In genomic region chr5:115209279-115209678, GRCh38 we compare ENCODE assay signal across 8 cellular contexts. TPM values are rescaled to one million over a fixed set of nuclear protein-coding genes. Genes with fewer than 3 reads are reported as not detected.
DNase-seq lines count a peak whose midpoint lies in the region; ATAC-seq and TF ChIP-seq lines count a peak whose summit lies in the region.

No MANE protein-coding gene starts in this region.

- H3K27ac ChIP-seq in smooth muscle cell (ENCODE audit: low read depth), result no peak overlapping the region

- peak; percentile 99 for ATAC-seq in GM18858 (IDR thresholded peaks at IDR 0.05; ENCODE audit: unreplicated experiment)
- ATAC-seq in HG02642 (IDR thresholded peaks at IDR 0.05; ENCODE audit: poor library complexity, unreplicated experiment), result peak; percentile 100

- no peak overlapping the region for H3K4me2 ChIP-seq in smooth muscle cell

- peak; percentile 98 for DNase-seq in NOMO-1 treated with DMSO at 0.1 percent for 48 hours (lab: John Stamatoyannopoulos, UW; ENCODE audit: unreplicated experiment)
- peak; percentile 45 for DNase-seq in choroid plexus epithelial cell (ENCODE audit: low read depth)
- DNase-seq in stimulated activated CD8-positive, alpha-beta memory T cell treated with anti-CD3 and anti-CD28 coated beads, Interleukin-15, amount 100 ng/mL, for 1 hour (ENCODE audit: low read depth), result peak; percentile 3
- no peak for DNase-seq in smooth muscle cell (lab: John Stamatoyannopoulos, UW; ENCODE audit: unreplicated experiment)
- DNase-seq in cerebellar nuclear complex (lab: John Stamatoyannopoulos, UW), result no peak
- DNase-seq in NK-92 treated with Interleukin-12 subunit alpha and Interleukin-12 subunit beta, amount 100 ng/mL, for 24 hours (lab: John Stamatoyannopoulos, UW), result no peak

- no peak overlapping the region for H2AFZ ChIP-seq in smooth muscle cell (ENCODE audit: low read depth)

- H3K4me1 ChIP-seq in smooth muscle cell (ENCODE audit: low read depth), result no peaks in the 10 kb centered on the region

- H3K36me3 ChIP-seq in smooth muscle cell (ENCODE audit: low read depth), result no peaks in the 10 kb centered on the region

- no peaks in the 10 kb centered on the region for H3F3A ChIP-seq in smooth muscle cell (ENCODE audit: low read depth)

- H3K79me2 ChIP-seq in smooth muscle cell (ENCODE audit: low read depth), result no peaks in the 10 kb centered on the region

- TF ChIP-seq CTCF in choroid plexus epithelial cell (conservative IDR thresholded peaks at IDR 0.05; ENCODE audit: low read depth, low read length) (no peak), smooth muscle cell (IDR thresholded peaks at IDR 0.05; ENCODE audit: borderline replicate concordance, insufficient read depth, poor library complexity, severe bottlenecking) (no peak)

- H3K9me3 ChIP-seq in smooth muscle cell (replicated peaks; ENCODE audit: low read depth), result no peaks in the 10 kb centered on the region

- no peaks in the 10 kb centered on the region for H4K20me1 ChIP-seq in smooth muscle cell (ENCODE audit: low read depth)

- H3K4me3 ChIP-seq in choroid plexus epithelial cell (ENCODE audit: low read depth, low read length) (no peak overlapping the region), smooth muscle cell (no peak overlapping the region)

- H3K9ac ChIP-seq in smooth muscle cell (ENCODE audit: low read depth), result no peak overlapping the region

- no peaks in the 10 kb centered on the region for H3K27me3 ChIP-seq in smooth muscle cell (ENCODE audit: low read depth)

- 67% methylated on average over 3 of the region's 3 CpGs for WGBS in smooth muscle cell (ENCODE audit: low lambda C conversion rate)

RNA-seq across cellular contexts. Expression of gene TRIM36, which starts 39.6 kb away (rescaled TPM):
- 0.40 and 2.1 TPM in 2 replicates for total RNA-seq in smooth muscle cell
- 0.86 and 2.2 TPM in 2 replicates for polyA plus RNA-seq in smooth muscle cell

RNA-seq across cellular contexts. Expression of gene PGGT1B, which starts 53.4 kb away (rescaled TPM):
- 12.5 and 13.1 TPM in 2 replicates for total RNA-seq in smooth muscle cell
- polyA plus RNA-seq in smooth muscle cell, result 5.7 and 7.1 TPM in 2 replicates

Comparison
In these comparisons a context has a peak if more than half of its experiments do, and no peak if none do; other contexts are left out.
1. DNase-seq: peak in NOMO-1 treated with DMSO at 0.1 percent for 48 hours (single experiment), choroid plexus epithelial cell (single experiment) and stimulated activated CD8-positive, alpha-beta memory T cell treated with anti-CD3 and anti-CD28 coated beads, Interleukin-15, amount 100 ng/mL, for 1 hour (single experiment); none in smooth muscle cell (single experiment), cerebellar nuclear complex (0 of 2) and NK-92 treated with Interleukin-12 subunit alpha and Interleukin-12 subunit beta, amount 100 ng/mL, for 24 hours (single experiment).